Comparison of ENCODE assay signal across 1 cellular context in genomic region chr11:86742436-86742805, GRCh38.
TF ChIP-seq lines count a peak whose summit lies in the region.

No MANE protein-coding gene starts in this region.

TF ChIP-seq in K562, 482 proteins besides CTCF, POLR2A, EP300 and RAD21:
- TF ChIP-seq ZBED1 (IDR thresholded peaks at IDR 0.05) (no peak), L3MBTL2 (IDR thresholded peaks at IDR 0.05) (no peak), NFIC (IDR thresholded peaks at IDR 0.05) (peak; percentile 72; the same call in 1 of the 2 replicates)
